In the genomic region with DNA sequence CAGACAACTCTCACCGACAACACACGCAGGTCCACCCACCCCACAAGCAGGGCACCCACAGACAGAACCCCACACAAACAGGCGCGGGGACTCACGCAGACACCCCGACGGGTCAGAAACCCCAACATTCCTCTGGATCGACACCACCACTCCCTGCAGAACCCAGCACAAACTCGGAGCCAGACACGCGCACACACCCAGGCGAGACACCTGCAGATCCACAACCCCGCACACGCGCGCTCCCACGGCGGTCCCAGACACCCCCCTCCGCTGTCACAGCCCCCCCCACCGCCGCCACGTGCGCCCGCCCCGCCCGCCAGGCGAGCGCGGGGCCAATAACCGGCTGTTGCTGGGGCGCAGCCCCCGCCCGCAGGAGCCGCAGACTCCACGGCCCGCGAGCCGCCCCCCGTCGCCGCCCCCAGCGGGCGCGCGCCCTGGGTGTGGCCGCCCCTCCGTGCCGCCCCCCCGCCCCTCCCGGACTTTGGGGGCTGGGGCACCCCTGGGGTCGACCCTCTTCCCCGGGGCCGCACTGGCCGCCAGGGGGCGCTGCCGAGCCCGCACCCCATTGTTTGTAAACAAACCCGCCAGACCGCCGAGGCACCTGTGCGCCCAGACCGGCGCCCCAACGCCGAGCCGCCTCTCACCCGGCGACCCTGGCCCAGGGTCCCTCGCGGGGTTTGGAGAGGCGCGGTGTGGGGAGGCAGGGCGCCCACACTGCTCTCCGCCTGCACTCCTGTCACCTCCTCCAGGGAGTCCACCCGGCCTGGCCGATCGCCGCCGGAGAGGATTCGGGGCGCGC, we compare ENCODE assay signal across 1 cellular context.
TF ChIP-seq lines count a peak whose summit lies in the region.

No MANE protein-coding gene starts in this region.

TF ChIP-seq in GM12878, 131 proteins besides CTCF, POLR2A, EP300 and RAD21 (continued from another document and continues in another):
- TF ChIP-seq, protein P1, sequence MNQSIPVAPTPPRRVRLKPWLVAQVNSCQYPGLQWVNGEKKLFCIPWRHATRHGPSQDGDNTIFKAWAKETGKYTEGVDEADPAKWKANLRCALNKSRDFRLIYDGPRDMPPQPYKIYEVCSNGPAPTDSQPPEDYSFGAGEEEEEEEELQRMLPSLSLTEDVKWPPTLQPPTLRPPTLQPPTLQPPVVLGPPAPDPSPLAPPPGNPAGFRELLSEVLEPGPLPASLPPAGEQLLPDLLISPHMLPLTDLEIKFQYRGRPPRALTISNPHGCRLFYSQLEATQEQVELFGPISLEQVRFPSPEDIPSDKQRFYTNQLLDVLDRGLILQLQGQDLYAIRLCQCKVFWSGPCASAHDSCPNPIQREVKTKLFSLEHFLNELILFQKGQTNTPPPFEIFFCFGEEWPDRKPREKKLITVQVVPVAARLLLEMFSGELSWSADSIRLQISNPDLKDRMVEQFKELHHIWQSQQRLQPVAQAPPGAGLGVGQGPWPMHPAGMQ (IDR thresholded peaks at IDR 0.05; ENCODE audit: borderline replicate concordance): no peak
- TF ChIP-seq YY1 (IDR thresholded peaks at IDR 0.05; ENCODE audit: low read depth, low read length) (peak; percentile 60; the same call in 1 of the 2 replicates), WRNIP1 (IDR thresholded peaks at IDR 0.05; ENCODE audit: borderline replicate concordance, low read depth, low read length) (no peak), RAD51 (IDR thresholded peaks at IDR 0.05) (no peak), MTA2 (IDR thresholded peaks at IDR 0.05; ENCODE audit: low read depth) (no peak), ZBTB40 (IDR thresholded peaks at IDR 0.05; ENCODE audit: borderline replicate concordance) (no peak), FOS (IDR thresholded peaks at IDR 0.05; ENCODE audit: borderline replicate concordance, extremely low read depth, insufficient read length) (no peak), NR2C1 (IDR thresholded peaks at IDR 0.05) (0 out of 2 replicates have a peak, but pooled peaks have one; percentile 20), NBN (IDR thresholded peaks at IDR 0.05) (peak; percentile 18; the same call in 1 of the 2 replicates), CREB1 (IDR thresholded peaks at IDR 0.05; ENCODE audit: low read depth) (no peak), NFXL1 (IDR thresholded peaks at IDR 0.05; ENCODE audit: borderline replicate concordance) (no peak), CREM (IDR thresholded peaks at IDR 0.05; ENCODE audit: low read depth) (peak; percentile 27; the same call in 1 of the 2 replicates), ATF3 (IDR thresholded peaks at IDR 0.05; ENCODE audit: borderline replicate concordance, extremely low read depth, low read depth, low read length) (no peak), ZNF592 (IDR thresholded peaks at IDR 0.05) (peak; percentile 65; the same call in 1 of the 2 replicates), SMC3 (IDR thresholded peaks at IDR 0.05; ENCODE audit: borderline replicate concordance, low read length) (peak; percentile 32; the same call in 1 of the 2 replicates), CBX3 (IDR thresholded peaks at IDR 0.05; ENCODE audit: borderline replicate concordance, low read depth) (no peak), NKRF (conservative IDR thresholded peaks at IDR 0.05) (peak; percentile 98), ZNF217 (IDR thresholded peaks at IDR 0.05) (peak; percentile 51; the same call in 1 of the 2 replicates), GATAD2B (conservative IDR thresholded peaks at IDR 0.05; ENCODE audit: low read depth) (peak; percentile 40; the same call in 1 of the 2 replicates), FOXM1 (IDR thresholded peaks at IDR 0.05; ENCODE audit: low read depth, low read length) (no peak), ZZZ3 (IDR thresholded peaks at IDR 0.05; ENCODE audit: control insufficient read depth, insufficient read length, low read depth) (no peak), TAF1 (IDR thresholded peaks at IDR 0.05; ENCODE audit: borderline replicate concordance, low read depth, low read length) (no peak), TCF12 (IDR thresholded peaks at IDR 0.05; ENCODE audit: low read depth, low read length) (0 out of 2 replicates have a peak, but pooled peaks have one; percentile 56), ZNF384 (IDR thresholded peaks at IDR 0.05; ENCODE audit: borderline replicate concordance, low read depth, low read length) (no peak)
- TF ChIP-seq, protein P2, sequence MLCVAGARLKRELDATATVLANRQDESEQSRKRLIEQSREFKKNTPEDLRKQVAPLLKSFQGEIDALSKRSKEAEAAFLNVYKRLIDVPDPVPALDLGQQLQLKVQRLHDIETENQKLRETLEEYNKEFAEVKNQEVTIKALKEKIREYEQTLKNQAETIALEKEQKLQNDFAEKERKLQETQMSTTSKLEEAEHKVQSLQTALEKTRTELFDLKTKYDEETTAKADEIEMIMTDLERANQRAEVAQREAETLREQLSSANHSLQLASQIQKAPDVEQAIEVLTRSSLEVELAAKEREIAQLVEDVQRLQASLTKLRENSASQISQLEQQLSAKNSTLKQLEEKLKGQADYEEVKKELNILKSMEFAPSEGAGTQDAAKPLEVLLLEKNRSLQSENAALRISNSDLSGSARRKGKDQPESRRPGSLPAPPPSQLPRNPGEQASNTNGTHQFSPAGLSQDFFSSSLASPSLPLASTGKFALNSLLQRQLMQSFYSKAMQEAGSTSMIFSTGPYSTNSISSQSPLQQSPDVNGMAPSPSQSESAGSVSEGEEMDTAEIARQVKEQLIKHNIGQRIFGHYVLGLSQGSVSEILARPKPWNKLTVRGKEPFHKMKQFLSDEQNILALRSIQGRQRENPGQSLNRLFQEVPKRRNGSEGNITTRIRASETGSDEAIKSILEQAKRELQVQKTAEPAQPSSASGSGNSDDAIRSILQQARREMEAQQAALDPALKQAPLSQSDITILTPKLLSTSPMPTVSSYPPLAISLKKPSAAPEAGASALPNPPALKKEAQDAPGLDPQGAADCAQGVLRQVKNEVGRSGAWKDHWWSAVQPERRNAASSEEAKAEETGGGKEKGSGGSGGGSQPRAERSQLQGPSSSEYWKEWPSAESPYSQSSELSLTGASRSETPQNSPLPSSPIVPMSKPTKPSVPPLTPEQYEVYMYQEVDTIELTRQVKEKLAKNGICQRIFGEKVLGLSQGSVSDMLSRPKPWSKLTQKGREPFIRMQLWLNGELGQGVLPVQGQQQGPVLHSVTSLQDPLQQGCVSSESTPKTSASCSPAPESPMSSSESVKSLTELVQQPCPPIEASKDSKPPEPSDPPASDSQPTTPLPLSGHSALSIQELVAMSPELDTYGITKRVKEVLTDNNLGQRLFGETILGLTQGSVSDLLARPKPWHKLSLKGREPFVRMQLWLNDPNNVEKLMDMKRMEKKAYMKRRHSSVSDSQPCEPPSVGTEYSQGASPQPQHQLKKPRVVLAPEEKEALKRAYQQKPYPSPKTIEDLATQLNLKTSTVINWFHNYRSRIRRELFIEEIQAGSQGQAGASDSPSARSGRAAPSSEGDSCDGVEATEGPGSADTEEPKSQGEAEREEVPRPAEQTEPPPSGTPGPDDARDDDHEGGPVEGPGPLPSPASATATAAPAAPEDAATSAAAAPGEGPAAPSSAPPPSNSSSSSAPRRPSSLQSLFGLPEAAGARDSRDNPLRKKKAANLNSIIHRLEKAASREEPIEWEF (IDR thresholded peaks at IDR 0.05; ENCODE audit: insufficient replicate concordance, low read depth, low read length): no peak
- TF ChIP-seq, protein P3, sequence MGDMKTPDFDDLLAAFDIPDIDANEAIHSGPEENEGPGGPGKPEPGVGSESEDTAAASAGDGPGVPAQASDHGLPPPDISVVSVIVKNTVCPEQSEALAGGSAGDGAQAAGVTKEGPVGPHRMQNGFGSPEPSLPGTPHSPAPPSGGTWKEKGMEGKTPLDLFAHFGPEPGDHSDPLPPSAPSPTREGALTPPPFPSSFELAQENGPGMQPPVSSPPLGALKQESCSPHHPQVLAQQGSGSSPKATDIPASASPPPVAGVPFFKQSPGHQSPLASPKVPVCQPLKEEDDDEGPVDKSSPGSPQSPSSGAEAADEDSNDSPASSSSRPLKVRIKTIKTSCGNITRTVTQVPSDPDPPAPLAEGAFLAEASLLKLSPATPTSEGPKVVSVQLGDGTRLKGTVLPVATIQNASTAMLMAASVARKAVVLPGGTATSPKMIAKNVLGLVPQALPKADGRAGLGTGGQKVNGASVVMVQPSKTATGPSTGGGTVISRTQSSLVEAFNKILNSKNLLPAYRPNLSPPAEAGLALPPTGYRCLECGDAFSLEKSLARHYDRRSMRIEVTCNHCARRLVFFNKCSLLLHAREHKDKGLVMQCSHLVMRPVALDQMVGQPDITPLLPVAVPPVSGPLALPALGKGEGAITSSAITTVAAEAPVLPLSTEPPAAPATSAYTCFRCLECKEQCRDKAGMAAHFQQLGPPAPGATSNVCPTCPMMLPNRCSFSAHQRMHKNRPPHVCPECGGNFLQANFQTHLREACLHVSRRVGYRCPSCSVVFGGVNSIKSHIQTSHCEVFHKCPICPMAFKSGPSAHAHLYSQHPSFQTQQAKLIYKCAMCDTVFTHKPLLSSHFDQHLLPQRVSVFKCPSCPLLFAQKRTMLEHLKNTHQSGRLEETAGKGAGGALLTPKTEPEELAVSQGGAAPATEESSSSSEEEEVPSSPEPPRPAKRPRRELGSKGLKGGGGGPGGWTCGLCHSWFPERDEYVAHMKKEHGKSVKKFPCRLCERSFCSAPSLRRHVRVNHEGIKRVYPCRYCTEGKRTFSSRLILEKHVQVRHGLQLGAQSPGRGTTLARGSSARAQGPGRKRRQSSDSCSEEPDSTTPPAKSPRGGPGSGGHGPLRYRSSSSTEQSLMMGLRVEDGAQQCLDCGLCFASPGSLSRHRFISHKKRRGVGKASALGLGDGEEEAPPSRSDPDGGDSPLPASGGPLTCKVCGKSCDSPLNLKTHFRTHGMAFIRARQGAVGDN (IDR thresholded peaks at IDR 0.05): no peak
